Comparison of ENCODE assay signal across 8 cellular contexts in genomic region chr13:110874508-110874960, GRCh38. TPM values are rescaled to one million over a fixed set of nuclear protein-coding genes. Genes with fewer than 3 reads are reported as not detected.
DNase-seq lines count a peak whose midpoint lies in the region; ATAC-seq and TF ChIP-seq lines count a peak whose summit lies in the region.

No MANE protein-coding gene starts in this region.

- H3K36me3 ChIP-seq in left lung: peaks cover 0 to 6% of the 10 kb centered on the region in 2 donors

- intact Hi-C loops in dorsolateral prefrontal cortex (cut with DNase I): no loop called here
- intact Hi-C loops in left lung (cut with DNase I): no loop called here

- peak overlapping the region; percentile 24 for H3K4me3 ChIP-seq in AG09309 (ENCODE audit: control insufficient read depth, low read depth, low read length)
- peak overlapping the region; percentile 17 to 68 (median 53) for H3K4me3 ChIP-seq in dorsolateral prefrontal cortex
- H3K4me3 ChIP-seq in left lung: peak overlapping the region in 1 of 2 donors; percentile 24

- peak overlapping the region in 2 of 59 donors; percentile 18 to 44 for H3K27ac ChIP-seq in dorsolateral prefrontal cortex
- H3K27ac ChIP-seq in left lung: no peak overlapping the region

- peaks cover 7 to 18% of the 10 kb centered on the region in 2 donors for H3K4me1 ChIP-seq in left lung

- no peak for TF ChIP-seq CTCF in AG09309 (IDR thresholded peaks at IDR 0.05; ENCODE audit: control insufficient read depth, insufficient read depth, low read depth, low read length, missing control alignments)
- peak in 1 of 56 donors; percentile 17 for TF ChIP-seq CTCF in dorsolateral prefrontal cortex (IDR thresholded peaks at IDR 0.05 in 54 of 56, conservative IDR thresholded peaks at IDR 0.05 in 2 of 56; ENCODE audit: low read depth in 1 of 56, partially characterized antibody in 56 of 56)
- TF ChIP-seq CTCF in left lung (IDR thresholded peaks at IDR 0.05): no peak

- ATAC-seq in GM21423 (IDR thresholded peaks at IDR 0.05; ENCODE audit: unreplicated experiment) (peak; percentile 66), left lung (peak; percentile 89)
- peak; percentile 61 to 65 for ATAC-seq in activated CD4-positive, CD25-positive, alpha-beta regulatory T cell treated with anti-CD3 and anti-CD28 coated beads, Interleukin-2, amount 50 U/mL, for 24 hours

- H3K27me3 ChIP-seq in dorsolateral prefrontal cortex (no peaks in the 10 kb centered on the region), left lung (peaks cover 0 to 28% of the 10 kb centered on the region in 2 donors)

- H3K9me3 ChIP-seq in left lung: no peaks in the 10 kb centered on the region

- DNase-seq in AG09309 (ENCODE audit: low read depth) (no peak), NCI-H187 treated with DMSO at 0.1 percent for 48 hours (lab: John Stamatoyannopoulos, UW) (peak; percentile 57), dorsolateral prefrontal cortex (peak; percentile 42 to 86 (median 66)), left lung (peak; percentile 89 to 94), GM19240 (ENCODE audit: insufficient read length, low spot score) (no peak)
- peak; percentile 63 to 84 for DNase-seq in stimulated activated CD4-positive, alpha-beta T cell treated with anti-CD3 and anti-CD28 coated beads, Interleukin-2, amount 100 ng/mL, for 24 hours

RNA-seq across cellular contexts. Expression of gene ANKRD10, which starts 40.3 kb away (rescaled TPM):
- total RNA-seq in dorsolateral prefrontal cortex: 100 to 1,000 TPM; 107 to 197 (median 145) TPM
- total RNA-seq in left lung: 100 to 1,000 TPM; 101 to 110 TPM

Comparison
In these comparisons a context has a peak if more than half of its experiments do, and no peak if none do; other contexts are left out.
1. DNase-seq: peak in NCI-H187 treated with DMSO at 0.1 percent for 48 hours (single experiment), dorsolateral prefrontal cortex (10 of 10), left lung (2 of 2) and stimulated activated CD4-positive, alpha-beta T cell treated with anti-CD3 and anti-CD28 coated beads, Interleukin-2, amount 100 ng/mL, for 24 hours (2 of 2); none in AG09309 (single experiment) and GM19240 (single experiment).
2. Peak in every context shown above with its lines, with median percentiles within 50 percentile points of each other: ATAC-seq.